8 cellular contexts compared by ENCODE assay signal in the genomic region with DNA sequence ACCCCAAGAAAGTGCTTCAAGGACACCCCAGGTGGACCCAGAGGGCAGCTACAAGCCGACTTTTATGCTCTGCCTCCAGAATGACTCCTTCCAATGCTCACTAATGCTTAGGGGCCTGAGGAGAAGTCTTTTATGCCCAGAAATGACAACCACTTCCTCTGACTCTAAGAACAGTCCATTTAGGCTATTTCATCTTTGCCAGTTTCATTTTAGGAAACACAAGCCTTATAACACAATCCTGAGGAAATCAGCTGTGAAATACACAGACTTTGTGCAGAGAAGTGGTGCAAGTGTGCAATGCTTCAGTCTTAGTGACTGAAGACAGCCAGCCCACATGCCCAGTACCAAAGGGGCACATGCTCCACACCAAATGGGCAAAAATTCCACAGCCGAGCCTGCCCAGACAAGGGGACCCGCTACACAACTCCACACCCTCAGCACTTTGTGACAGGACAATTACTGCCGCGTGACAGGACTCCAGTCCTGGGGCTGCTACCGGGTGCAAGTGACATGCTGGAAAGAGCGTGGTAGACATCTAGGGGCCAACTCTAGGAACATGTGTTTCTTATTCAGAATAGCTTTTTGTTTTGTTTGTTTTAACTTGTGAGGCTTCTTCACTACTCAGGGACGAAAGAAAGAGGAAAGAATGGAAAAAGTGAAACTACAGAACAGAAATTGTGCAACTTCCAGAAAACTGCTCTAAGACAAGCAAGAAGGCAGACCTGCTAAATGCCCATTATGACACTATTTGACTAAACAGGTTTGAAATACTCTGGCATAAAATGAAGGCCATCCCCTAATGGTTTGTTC. TPM values are rescaled to one million over a fixed set of nuclear protein-coding genes. Genes with fewer than 3 reads are reported as not detected.
DNase-seq lines count a peak whose midpoint lies in the region; ATAC-seq, FAIRE-seq and TF ChIP-seq lines count a peak whose summit lies in the region.

No MANE protein-coding gene starts in this region.

- ATAC-seq in GM19351 (IDR thresholded peaks at IDR 0.05; ENCODE audit: unreplicated experiment), result peak; percentile 74
- peak; percentile 81 for ATAC-seq in HG03442 (IDR thresholded peaks at IDR 0.05; ENCODE audit: unreplicated experiment)

- H3K79me2 ChIP-seq in keratinocyte (ENCODE audit: control insufficient read depth, insufficient read depth, low read length), result no peaks in the 10 kb centered on the region

- H4K20me1 ChIP-seq in BLaER1 treated with 17β-estradiol and CSF1 and Interleukin-3, amounts not matched to agents 10 nM and 100 nM, result no peaks in the 10 kb centered on the region
- H4K20me1 ChIP-seq in keratinocyte (ENCODE audit: control insufficient read depth, extremely low read depth, insufficient read depth, low read length), result no peaks in the 10 kb centered on the region

- peak overlapping the region; percentile 36 for H2AFZ ChIP-seq in keratinocyte (ENCODE audit: control insufficient read depth, low read length)

- peak overlapping the region in 3 of 10 experiments; percentile 16 to 37 (median 36); a peak in 4 of 20 replicates for H3K4me3 ChIP-seq in BLaER1 treated with 17β-estradiol and CSF1 and Interleukin-3, amounts not matched to agents 10 nM and 100 nM
- peak overlapping the region in 2 of 4 donors; percentile 20 to 48 for H3K4me3 ChIP-seq in adrenal gland
- H3K4me3 ChIP-seq in keratinocyte (ENCODE audit: control insufficient read depth in 2 of 3, extremely low read depth in 1 of 3, insufficient read depth in 2 of 3, low read depth in 1 of 3, low read length in 3 of 3), result peak overlapping the region in 1 of 3 experiments; percentile 35

- H3K9me3 ChIP-seq in BLaER1 treated with 17β-estradiol and CSF1 and Interleukin-3, amounts not matched to agents 10 nM and 100 nM (replicated peaks in 1 of 11), result peaks cover 15 to 31% (median 23%) of the 10 kb centered on the region in 11 experiments
- H3K9me3 ChIP-seq in adrenal gland (replicated peaks in 1 of 3) (no peaks in the 10 kb centered on the region), keratinocyte (ENCODE audit: control insufficient read depth, low read depth, low read length) (no peaks in the 10 kb centered on the region)

- intact Hi-C loops in adrenal gland (cut with DNase I), result no loop called here

- no peaks in the 10 kb centered on the region for H3K27me3 ChIP-seq in BLaER1 treated with 17β-estradiol and CSF1 and Interleukin-3, amounts not matched to agents 10 nM and 100 nM
- H3K27me3 ChIP-seq in adrenal gland (no peaks in the 10 kb centered on the region), keratinocyte (ENCODE audit: control insufficient read depth, extremely low read depth, insufficient read depth, low read length) (no peaks in the 10 kb centered on the region)

- DNase-seq in adrenal gland, result peak; percentile 23 to 53 (median 40)
- no peak for DNase-seq in keratinocyte (ENCODE audit: low read depth, low spot score)
- DNase-seq in stromal cell of bone marrow (ENCODE audit: low read depth), result peak; percentile 36
- DNase-seq in frontal cortex (ENCODE audit: low spot score in 2 of 2), result no peak
- no peak for DNase-seq in COLO829 (ENCODE audit: low spot score)

- no peaks in the 10 kb centered on the region for H3K9me1 ChIP-seq in keratinocyte (ENCODE audit: control insufficient read depth, extremely low read depth, insufficient read depth, low read length)

- H3K27ac ChIP-seq in BLaER1 treated with 17β-estradiol and CSF1 and Interleukin-3, amounts not matched to agents 10 nM and 100 nM, result peak overlapping the region in 6 of 11 experiments; percentile 7 to 66 (median 58); a peak in 11 of 22 replicates
- H3K27ac ChIP-seq in adrenal gland, result peak overlapping the region in 2 of 5 donors; percentile 38 to 69
- no peak overlapping the region for H3K27ac ChIP-seq in keratinocyte (ENCODE audit: control insufficient read depth, insufficient read depth, low read length)

- peaks cover 0 to 33% (median 13%) of the 10 kb centered on the region in 10 experiments; a peak in 14 of 20 replicates for H3K4me1 ChIP-seq in BLaER1 treated with 17β-estradiol and CSF1 and Interleukin-3, amounts not matched to agents 10 nM and 100 nM
- H3K4me1 ChIP-seq in adrenal gland (replicated peaks in 1 of 2) (peaks cover 0 to 13% of the 10 kb centered on the region in 2 donors), keratinocyte (ENCODE audit: control insufficient read depth, extremely low read depth, insufficient read depth, low read length) (no peaks in the 10 kb centered on the region)

- 25 to 39% (median 31%) methylated on average over 7 to 8 of the region's 8 CpGs for WGBS in adrenal gland, 4 donors

- FAIRE-seq in keratinocyte (lab: Jason Lieb, UNC), result no peak
- FAIRE-seq in frontal cortex (lab: Jason Lieb, UNC), result no peak

- dilution Hi-C loops in keratinocyte (cut with MboI; ENCODE audit: extremely low pct_ligation_motif_present, low sequenced_read_pairs), result no loop called here

- peak overlapping the region in 10 of 11 experiments; percentile 19 to 94 (median 53); a peak in 18 of 22 replicates for H3K4me2 ChIP-seq in BLaER1 treated with 17β-estradiol and CSF1 and Interleukin-3, amounts not matched to agents 10 nM and 100 nM
- H3K4me2 ChIP-seq in keratinocyte (ENCODE audit: control insufficient read depth, extremely low read depth, insufficient read depth, low read depth, low read length), result peak overlapping the region; percentile 31

- TF ChIP-seq CTCF in adrenal gland (IDR thresholded peaks at IDR 0.05) (no peak), keratinocyte (optimal IDR thresholded peaks at IDR 0.05 in 1 of 3, IDR thresholded peaks at IDR 0.05 in 1 of 3, conservative IDR thresholded peaks at IDR 0.05 in 1 of 3; ENCODE audit: extremely low read depth in 1 of 3, insufficient read depth in 2 of 3, low read length in 3 of 3) (peak in 1 of 3 experiments; percentile 5)

- peak overlapping the region in 3 of 11 experiments; percentile 44 to 61 (median 61); a peak in 5 of 22 replicates for H3K9ac ChIP-seq in BLaER1 treated with 17β-estradiol and CSF1 and Interleukin-3, amounts not matched to agents 10 nM and 100 nM
- H3K9ac ChIP-seq in keratinocyte (ENCODE audit: control insufficient read depth, extremely low read depth, insufficient read depth, low read length), result no peak overlapping the region

- no peaks in the 10 kb centered on the region for H3K36me3 ChIP-seq in BLaER1 treated with 17β-estradiol and CSF1 and Interleukin-3, amounts not matched to agents 10 nM and 100 nM
- H3K36me3 ChIP-seq in adrenal gland (replicated peaks in 1 of 2) (no peaks in the 10 kb centered on the region), keratinocyte (ENCODE audit: control insufficient read depth in 2 of 2, extremely low read depth in 1 of 2, insufficient read depth in 2 of 2, low read length in 2 of 2) (no peaks in the 10 kb centered on the region)

- no peak for TF ChIP-seq POLR2A in adrenal gland (IDR thresholded peaks at IDR 0.05)

RNA-seq across cellular contexts. Expression of a gene that starts 28.2 kb away (rescaled TPM):
- total RNA-seq in adrenal gland, result 100 to 1,000 TPM in 1 of 8 donors, 10 to 100 TPM in 7; 20.4 to 160 (median 72.1) TPM
- polyA plus RNA-seq in adrenal gland, result 100 to 1,000 TPM in 2 of 3 donors, 10 to 100 TPM in 1; 27.5 to 101 (median 100) TPM
- polyA plus RNA-seq in keratinocyte, result 5.9 to 10.5 TPM (median 8.9 TPM) in 3 replicates
- polyA plus RNA-seq in keratinocyte (2011; ENCODE audit: low read depth), result 5.9 TPM
- polyA plus RNA-seq in keratinocyte (2011; cell fraction: cytosol; rRNA removed), result 7.2 and 9.3 TPM in 2 replicates
- polyA plus RNA-seq in keratinocyte (2011; cell fraction: nucleus; rRNA removed), result 28.8 and 36.5 TPM in 2 replicates
- polyA plus RNA-seq in keratinocyte (2012; ENCODE audit: low replicate concordance), result 5.9 and 7.5 TPM in 2 replicates
- polyA minus RNA-seq in keratinocyte, result 3.7 to 11.5 TPM (median 10.7 TPM) in 3 replicates
- polyA minus RNA-seq in keratinocyte (2011; cell fraction: cytosol; rRNA and poly(A)+ RNA removed), result 5.2 TPM
- 9.0 and 17.1 TPM in 2 replicates for polyA minus RNA-seq in keratinocyte (2011; cell fraction: nucleus; rRNA and poly(A)+ RNA removed)
- total RNA-seq in frontal cortex, result 6.1 TPM

RNA-seq across cellular contexts. Expression of a gene that starts 59.1 kb away (rescaled TPM):
- 100 to 1,000 TPM; 109 to 323 (median 179) TPM for total RNA-seq in adrenal gland
- polyA plus RNA-seq in adrenal gland, result 100 to 1,000 TPM; 118 to 182 (median 140) TPM
- 199 to 345 TPM (median 226 TPM) in 3 replicates for polyA plus RNA-seq in keratinocyte
- polyA plus RNA-seq in keratinocyte (2011; ENCODE audit: low read depth), result 28.7 TPM
- polyA plus RNA-seq in keratinocyte (2011; cell fraction: cytosol; rRNA removed), result 189 and 275 TPM in 2 replicates
- polyA plus RNA-seq in keratinocyte (2011; cell fraction: nucleus; rRNA removed), result 95.3 and 107 TPM in 2 replicates
- polyA plus RNA-seq in keratinocyte (2012; ENCODE audit: low replicate concordance), result 144 and 217 TPM in 2 replicates
- 177 to 317 TPM (median 280 TPM) in 3 replicates for polyA minus RNA-seq in keratinocyte
- 227 TPM for polyA minus RNA-seq in keratinocyte (2011; cell fraction: cytosol; rRNA and poly(A)+ RNA removed)
- 30.8 and 34.5 TPM in 2 replicates for polyA minus RNA-seq in keratinocyte (2011; cell fraction: nucleus; rRNA and poly(A)+ RNA removed)
- 43.6 TPM for total RNA-seq in frontal cortex

Comparison
In these comparisons a context has a peak if more than half of its experiments do, and no peak if none do; other contexts are left out.
1. DNase-seq: peak in adrenal gland (7 of 7) and stromal cell of bone marrow (single experiment); none in keratinocyte (single experiment), frontal cortex (0 of 2) and COLO829 (single experiment).